In genomic region chr2:135853401-135853800, GRCh38 we compare ENCODE assay signal across 9 cellular contexts. TPM values are rescaled to one million over a fixed set of nuclear protein-coding genes. Genes with fewer than 3 reads are reported as not detected.
"Had no signal": no experiment of that assay in that cellular context is flagged by ENCODE, and none has a peak within 500 bp of the region (broad histone marks: within the 10 kb centered on the region; RNA-seq: fewer than 3 reads in every experiment).

No MANE protein-coding gene starts in this region.

- H3K4me3 Mint-ChIP-seq: GM23338, H9, IgD-negative memory B cell had no signal

- FAIRE-seq: H1, H54, HTR-8/SVneo had no signal

- H3K4me2 ChIP-seq: GM23338 had no signal

- H3K27me3 Mint-ChIP-seq: IgD-negative memory B cell had no signal

- H3K27ac Mint-ChIP-seq: GM23338, H9, IgD-negative memory B cell had no signal

- H2AFZ ChIP-seq: GM23338 had no signal

- H3K4me3 ChIP-seq: GM23338 had no signal

- H3K9me3 Mint-ChIP-seq: GM23338, H9, IgD-negative memory B cell had no signal

- DNase-seq: H9, HCEC 1CT, KG1 had no signal

- ATAC-seq: GM23338 had no signal

- H3K4me1 Mint-ChIP-seq: GM23338, H9, IgD-negative memory B cell had no signal

RNA-seq across cellular contexts. Expression of gene LCT, which starts 16.4 kb away (rescaled TPM):
- total RNA-seq: GM23338, HT-29 had no signal
- polyA plus RNA-seq: GM23338, H1, IgD-negative memory B cell had no signal
